In the genomic region with DNA sequence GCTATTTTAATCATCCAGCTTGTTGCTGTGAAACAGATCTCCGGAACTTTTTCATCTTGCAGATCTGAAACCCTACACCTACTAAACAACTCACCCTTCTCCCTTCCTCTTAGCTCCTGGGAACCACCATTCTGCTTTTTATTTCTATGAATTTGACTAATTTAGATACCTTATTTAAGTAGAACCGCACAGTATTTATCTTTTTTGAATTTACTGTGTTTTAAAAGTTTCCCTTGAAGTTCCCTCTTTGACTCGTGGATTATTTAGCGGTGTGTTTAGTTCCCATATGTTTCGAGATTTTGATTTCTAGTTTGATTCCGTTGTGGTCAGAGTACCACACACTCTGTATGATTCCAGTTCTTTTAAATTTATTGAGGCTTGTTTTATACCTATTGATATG, we compare ENCODE assay signal across 25 cellular contexts. TPM values are rescaled to one million over a fixed set of nuclear protein-coding genes. Genes with fewer than 3 reads are reported as not detected.
DNase-seq lines count a peak whose midpoint lies in the region; ATAC-seq, FAIRE-seq and TF ChIP-seq lines count a peak whose summit lies in the region.
"Had no signal": no experiment of that assay in that cellular context is flagged by ENCODE, and none has a peak within 500 bp of the region (broad histone marks: within the 10 kb centered on the region; RNA-seq: fewer than 3 reads in every experiment).

No MANE protein-coding gene starts in this region.

- ATAC-seq in activated CD4-positive, alpha-beta T cell treated with anti-CD3 and anti-CD28 coated beads for 36 hours: peak; percentile 79
- ATAC-seq in HepG2 (no peak), right lobe of liver (no peak), GM18505 (IDR thresholded peaks at IDR 0.05; ENCODE audit: unreplicated experiment) (no peak)

- TF ChIP-seq EP300 in HepG2 (IDR thresholded peaks at IDR 0.05; ENCODE audit: low read depth in 2 of 2, low read length in 2 of 2) (no peak), HepG2 (CRISPR knock-in tag; IDR thresholded peaks at IDR 0.05; ENCODE audit: borderline replicate concordance) (no peak)

- H3K4me1 Mint-ChIP-seq in activated CD4-positive, alpha-beta T cell treated with anti-CD3 and anti-CD28 coated beads for 36 hours: peaks cover 18% of the 10 kb centered on the region
- H3K4me1 Mint-ChIP-seq in activated T-helper 2 cell treated with anti-CD3 and anti-CD28 coated beads, Interferon-gamma antibody, Interleukin-2, Interleukin-4, amounts not matched to agents 10 μg/mL and 5 μg/mL and 100 μg/mL, durations not matched to agents 14 hours and 24 hours and 36 hours (ENCODE audit: low read depth): peaks cover 21% of the 10 kb centered on the region
- H3K4me1 Mint-ChIP-seq: B cell had no signal

- no peak for TF ChIP-seq RAD21 in HepG2 (CRISPR knock-in tag; IDR thresholded peaks at IDR 0.05)

- TF ChIP-seq CTCF in HepG2 (CRISPR knock-in tag; IDR thresholded peaks at IDR 0.05) (no peak), right lobe of liver (IDR thresholded peaks at IDR 0.05) (no peak), parathyroid adenoma (IDR thresholded peaks at IDR 0.05) (no peak), PC-9 (conservative IDR thresholded peaks at IDR 0.05) (no peak)

- CTCF ChIA-PET in activated CD4-positive, alpha-beta T cell treated with anti-CD3 and anti-CD28 coated beads for 36 hours (lab: Charles Lee): interaction anchor here (0.9 kb wide), 1 partner anchor 271 kb away, joined by 4 read pairs; no protein-coding TSS in a partner anchor
- CTCF ChIA-PET in HepG2 (lab: Yijun Ruan, JAX; ENCODE audit: low intra/inter-chr PET ratio, low total read pairs): no interaction called here
- CTCF ChIA-PET in PC-9 (lab: Charles Lee): no interaction called here

- H3K9ac ChIP-seq in HepG2 (ENCODE audit: insufficient read depth, low read depth, low read length) (no peak overlapping the region), parathyroid adenoma (no peak overlapping the region)

- H3K4me2 ChIP-seq in HepG2 (ENCODE audit: low read depth, low read length) (no peak overlapping the region), parathyroid adenoma (ENCODE audit: low read length) (peak overlapping the region; percentile 40), PC-9 (no peak overlapping the region)

- no peaks in the 10 kb centered on the region for H3K9me3 Mint-ChIP-seq in activated CD4-positive, alpha-beta T cell treated with anti-CD3 and anti-CD28 coated beads for 36 hours (ENCODE audit: low read depth)
- H3K9me3 Mint-ChIP-seq in activated T-helper 2 cell treated with anti-CD3 and anti-CD28 coated beads, Interferon-gamma antibody, Interleukin-2, Interleukin-4, amounts not matched to agents 10 μg/mL and 5 μg/mL and 100 μg/mL, durations not matched to agents 14 hours and 24 hours and 36 hours: no peaks in the 10 kb centered on the region

- no peak overlapping the region for H3K4me3 Mint-ChIP-seq in activated CD4-positive, alpha-beta T cell treated with anti-CD3 and anti-CD28 coated beads for 36 hours
- H3K4me3 Mint-ChIP-seq in activated T-helper 2 cell treated with anti-CD3 and anti-CD28 coated beads, Interferon-gamma antibody, Interleukin-2, Interleukin-4, amounts not matched to agents 10 μg/mL and 5 μg/mL and 100 μg/mL, durations not matched to agents 14 hours and 24 hours and 36 hours (ENCODE audit: low read depth): no peak overlapping the region
- H3K4me3 Mint-ChIP-seq: B cell had no signal

- H3K79me2 ChIP-seq in HepG2 (ENCODE audit: insufficient read depth, low read length) (no peaks in the 10 kb centered on the region), parathyroid adenoma (no peaks in the 10 kb centered on the region), PC-9 (ENCODE audit: low read depth) (no peaks in the 10 kb centered on the region)

- TF ChIP-seq POLR2A in HepG2 (IDR thresholded peaks at IDR 0.05; ENCODE audit: insufficient read depth in 1 of 2, low read depth in 2 of 2, low read length in 2 of 2) (no peak), right lobe of liver (IDR thresholded peaks at IDR 0.05) (no peak), GM18505 (IDR thresholded peaks at IDR 0.05; ENCODE audit: borderline replicate concordance, extremely low read depth, insufficient read depth, insufficient read length) (no peak)

- H4K20me1 ChIP-seq in HepG2 (ENCODE audit: insufficient read depth, low read length) (no peaks in the 10 kb centered on the region), PC-9 (ENCODE audit: insufficient read depth) (no peaks in the 10 kb centered on the region)

- no peaks in the 10 kb centered on the region for H3F3A ChIP-seq in PC-9 (ENCODE audit: insufficient read depth, low read depth)

- FAIRE-seq in HepG2 (lab: Jason Lieb, UNC): peak; percentile 12
- FAIRE-seq: H54 had no signal

- H2AFZ ChIP-seq in HepG2 (ENCODE audit: low read length) (no peak overlapping the region), parathyroid adenoma (peak overlapping the region; percentile 33), PC-9 (no peak overlapping the region)

- BruUV-seq in HepG2 (replicated peaks; lab: Mats Ljungman, UMichigan) (no TSS peak), PC-9 (replicated peaks; lab: Mats Ljungman, UMichigan) (no TSS peak)

- H3K36me3 ChIP-seq in HepG2 (replicated peaks in 1 of 2; ENCODE audit: control insufficient read depth in 1 of 2, insufficient read depth in 2 of 2, low read length in 2 of 2): no peaks in the 10 kb centered on the region
- H3K36me3 ChIP-seq in right lobe of liver: no peaks in the 10 kb centered on the region
- H3K36me3 ChIP-seq in parathyroid adenoma (ENCODE audit: control insufficient read depth, insufficient read depth, low read length): no peaks in the 10 kb centered on the region
- no peaks in the 10 kb centered on the region for H3K36me3 ChIP-seq in PC-9 (ENCODE audit: low read depth)
- H3K36me3 ChIP-seq: MG63 had no signal

- POLR2A ChIA-PET in activated CD4-positive, alpha-beta T cell treated with anti-CD3 and anti-CD28 coated beads for 36 hours (lab: Charles Lee): no interaction called here
- POLR2A ChIA-PET in HepG2 (lab: Yijun Ruan, JAX) (no interaction called here), PC-9 (lab: Charles Lee; ENCODE audit: unreplicated experiment) (no interaction called here)

- intact Hi-C loops in activated CD4-positive, alpha-beta T cell treated with anti-CD3 and anti-CD28 coated beads for 36 hours (cut with DNase I, micrococcal nuclease): no loop called here
- intact Hi-C loops in HepG2 (cut with micrococcal nuclease; ENCODE audit: unreplicated experiment) (no loop called here), right lobe of liver (cut with DNase I) (no loop called here), PC-9 (cut with micrococcal nuclease; ENCODE audit: unreplicated experiment) (no loop called here)
- intact Hi-C loops in activated T-helper 2 cell treated with anti-CD3 and anti-CD28 coated beads, Interferon-gamma antibody, Interleukin-2, Interleukin-4, amounts not matched to agents 10 μg/mL and 5 μg/mL and 100 μg/mL, durations not matched to agents 14 hours and 24 hours and 36 hours (cut with micrococcal nuclease): no loop called here

- H3K4me1 ChIP-seq in HepG2 (ENCODE audit: insufficient read depth, low read length): no peaks in the 10 kb centered on the region
- no peaks in the 10 kb centered on the region for H3K4me1 ChIP-seq in right lobe of liver
- no peaks in the 10 kb centered on the region for H3K4me1 ChIP-seq in parathyroid adenoma
- H3K4me1 ChIP-seq in PC-9 (replicated peaks; ENCODE audit: insufficient read depth): no peaks in the 10 kb centered on the region

- WGBS in HepG2 (ENCODE audit: low lambda C conversion rate): 92% methylated on average over 6 of the region's 6 CpGs
- WGBS in right lobe of liver (ENCODE audit: insufficient coverage, low coverage, low lambda C conversion rate, missing lambda C conversion rate): 81% methylated on average over 6 of the region's 6 CpGs

- no peaks in the 10 kb centered on the region for H3K27me3 Mint-ChIP-seq in activated CD4-positive, alpha-beta T cell treated with anti-CD3 and anti-CD28 coated beads for 36 hours
- H3K27me3 Mint-ChIP-seq in activated T-helper 2 cell treated with anti-CD3 and anti-CD28 coated beads, Interferon-gamma antibody, Interleukin-2, Interleukin-4, amounts not matched to agents 10 μg/mL and 5 μg/mL and 100 μg/mL, durations not matched to agents 14 hours and 24 hours and 36 hours (ENCODE audit: low read depth): no peaks in the 10 kb centered on the region
- H3K27me3 Mint-ChIP-seq: B cell had no signal

- H3K27me3 ChIP-seq in HepG2 (ENCODE audit: control insufficient read depth in 1 of 2, insufficient read depth in 2 of 2, low read length in 2 of 2): no peaks in the 10 kb centered on the region
- no peaks in the 10 kb centered on the region for H3K27me3 ChIP-seq in right lobe of liver
- H3K27me3 ChIP-seq in parathyroid adenoma (ENCODE audit: control insufficient read depth, insufficient read depth, low read length): no peaks in the 10 kb centered on the region
- no peaks in the 10 kb centered on the region for H3K27me3 ChIP-seq in PC-9 (ENCODE audit: insufficient read depth, low read depth)
- H3K27me3 ChIP-seq: MG63 had no signal

- DNase-seq in activated CD4-positive, alpha-beta T cell treated with anti-CD3 and anti-CD28 coated beads for 36 hours: no peak
- no peak for DNase-seq in activated CD4-positive, alpha-beta T cell treated with anti-CD3 and anti-CD28 coated beads for 1 hour
- DNase-seq in HepG2 (ENCODE audit: low spot score): no peak
- no peak for DNase-seq in right lobe of liver
- no peak for DNase-seq in activated T-helper 2 cell treated with anti-CD3 and anti-CD28 coated beads, Interferon-gamma antibody, Interleukin-2, Interleukin-4, amounts not matched to agents 10 μg/mL and 5 μg/mL and 100 μg/mL, durations not matched to agents 14 hours and 24 hours and 36 hours (ENCODE audit: low spot score)
- DNase-seq in PC-9: no peak
- DNase-seq: 8988T, DMS 273 treated with DMSO at 0.1 percent for 48 hours, DND-41, IMR-90, Kasumi-1, MG63, NCI-H1048, NCI-H1436, NCI-H2029, NCI-H510A, NCI-H748 treated with DMSO at 0.1 percent for 48 hours, OCI-M1, SIG-M5 had no signal

- H3K9me3 ChIP-seq in HepG2 (ENCODE audit: low read length) (no peaks in the 10 kb centered on the region), right lobe of liver (no peaks in the 10 kb centered on the region), parathyroid adenoma (ENCODE audit: control insufficient read depth, low read length) (no peaks in the 10 kb centered on the region), PC-9 (ENCODE audit: insufficient read depth, low read depth) (no peaks in the 10 kb centered on the region)
- H3K9me3 ChIP-seq: MG63 had no signal

- in situ Hi-C loops in HepG2 (cut with HindIII; ENCODE audit: extremely low pct_ligation_motif_present, low pct_unique_long_range_greater_than_20kb): no loop called here

- H3K4me3 ChIP-seq in HepG2 (replicated peaks in 1 of 3; ENCODE audit: insufficient read depth in 1 of 3, low read depth in 2 of 3, low read length in 3 of 3): no peak overlapping the region
- H3K4me3 ChIP-seq in right lobe of liver: no peak overlapping the region
- no peak overlapping the region for H3K4me3 ChIP-seq in parathyroid adenoma (ENCODE audit: low read depth, low read length)
- H3K4me3 ChIP-seq in PC-9: no peak overlapping the region
- H3K4me3 ChIP-seq: MG63 had no signal

- H3K27ac Mint-ChIP-seq in activated CD4-positive, alpha-beta T cell treated with anti-CD3 and anti-CD28 coated beads for 36 hours: no peak overlapping the region
- H3K27ac Mint-ChIP-seq in activated T-helper 2 cell treated with anti-CD3 and anti-CD28 coated beads, Interferon-gamma antibody, Interleukin-2, Interleukin-4, amounts not matched to agents 10 μg/mL and 5 μg/mL and 100 μg/mL, durations not matched to agents 14 hours and 24 hours and 36 hours: peak overlapping the region; percentile 51
- H3K27ac Mint-ChIP-seq: B cell had no signal

- H3K9me2 ChIP-seq in PC-9 (ENCODE audit: insufficient read depth): no peaks in the 10 kb centered on the region

- no peaks in the 10 kb centered on the region for H3K36me3 Mint-ChIP-seq in activated CD4-positive, alpha-beta T cell treated with anti-CD3 and anti-CD28 coated beads for 36 hours (ENCODE audit: low read depth)
- H3K36me3 Mint-ChIP-seq in activated T-helper 2 cell treated with anti-CD3 and anti-CD28 coated beads, Interferon-gamma antibody, Interleukin-2, Interleukin-4, amounts not matched to agents 10 μg/mL and 5 μg/mL and 100 μg/mL, durations not matched to agents 14 hours and 24 hours and 36 hours (ENCODE audit: low read depth): no peaks in the 10 kb centered on the region

- H3K27ac ChIP-seq in HepG2 (ENCODE audit: extremely low read length, insufficient read depth, low read length): no peak overlapping the region
- no peak overlapping the region for H3K27ac ChIP-seq in right lobe of liver
- H3K27ac ChIP-seq in parathyroid adenoma: no peak overlapping the region
- H3K27ac ChIP-seq in PC-9: no peak overlapping the region
- H3K27ac ChIP-seq: HL-60, RWPE1 had no signal

RNA-seq across cellular contexts. Expression of a gene that starts 44.6 kb away (rescaled TPM):
- 100 to 1,000 TPM; 316 to 336 TPM for total RNA-seq in activated CD4-positive, alpha-beta T cell treated with anti-CD3 and anti-CD28 coated beads for 36 hours
- total RNA-seq in HepG2 (2016; rRNA removed; fragmentation: Illumina TruSeq; extraction: Trizol) (183 and 238 TPM in 2 replicates), right lobe of liver (10 to 100 TPM; 55.1 to 81.1 (median 59.7) TPM), PC-9 (2021) (216 and 252 TPM in 2 replicates)
- 37.3 and 41.7 TPM in 2 replicates for total RNA-seq in HepG2 (2016; cell fraction: cytosol; rRNA removed; fragmentation: Illumina TruSeq; extraction: Trizol; ENCODE audit: low read depth)
- total RNA-seq in HepG2 (2016; cell fraction: insoluble cytoplasmic fraction; rRNA removed; fragmentation: Illumina TruSeq; extraction: Trizol): 180 and 236 TPM in 2 replicates
- total RNA-seq in HepG2 (2016; cell fraction: membrane; rRNA removed; fragmentation: Illumina TruSeq; extraction: Trizol): 150 and 183 TPM in 2 replicates
- 88.9 and 103 TPM in 2 replicates for total RNA-seq in HepG2 (2016; cell fraction: nucleus; rRNA removed; fragmentation: Illumina TruSeq; extraction: Trizol)
- 60.2 and 61.0 TPM in 2 replicates for polyA plus RNA-seq in HepG2 (2011; rRNA removed)
- polyA plus RNA-seq in HepG2 (2011; cell fraction: cytosol; rRNA removed): 51.3 and 69.8 TPM in 2 replicates
- 54.5 and 74.4 TPM in 2 replicates for polyA plus RNA-seq in HepG2 (2011; cell fraction: nucleus; rRNA removed)
- 96.5 and 126 TPM in 2 replicates for polyA plus RNA-seq in HepG2 (2012)
- 25.0 and 25.4 TPM in 2 replicates for polyA plus RNA-seq in HepG2 (2016; cell fraction: cytosol; fragmentation: Illumina TruSeq; extraction: Trizol; ENCODE audit: low read depth)
- polyA plus RNA-seq in HepG2 (2016; cell fraction: insoluble cytoplasmic fraction; fragmentation: Illumina TruSeq; extraction: Trizol; ENCODE audit: low read depth): 189 and 202 TPM in 2 replicates
- 88.6 and 105 TPM in 2 replicates for polyA plus RNA-seq in HepG2 (2016; cell fraction: membrane; fragmentation: Illumina TruSeq; extraction: Trizol; ENCODE audit: low read depth)
- 139 and 141 TPM in 2 replicates for polyA plus RNA-seq in HepG2 (2016; cell fraction: nucleus; fragmentation: Illumina TruSeq; extraction: Trizol; ENCODE audit: insufficient read depth, low read depth)
- polyA minus RNA-seq in HepG2 (2011; rRNA and poly(A)+ RNA removed; ENCODE audit: low replicate concordance): 107 and 391 TPM in 2 replicates
- 321 and 334 TPM in 2 replicates for polyA minus RNA-seq in HepG2 (2011; cell fraction: cytosol; rRNA and poly(A)+ RNA removed)
- polyA minus RNA-seq in HepG2 (2011; cell fraction: nucleus; rRNA and poly(A)+ RNA removed): 66.2 and 96.0 TPM in 2 replicates
- total RNA-seq in activated T-helper 2 cell treated with anti-CD3 and anti-CD28 coated beads, Interferon-gamma antibody, Interleukin-2, Interleukin-4, amounts not matched to agents 10 μg/mL and 5 μg/mL and 100 μg/mL, durations not matched to agents 14 hours and 24 hours and 36 hours: 188 and 189 TPM in 2 replicates

RNA-seq across cellular contexts. Expression of a gene that starts 50.1 kb away (rescaled TPM):
- 10 to 100 TPM; 34.0 to 37.9 TPM for total RNA-seq in activated CD4-positive, alpha-beta T cell treated with anti-CD3 and anti-CD28 coated beads for 36 hours
- total RNA-seq in HepG2 (2016; rRNA removed; fragmentation: Illumina TruSeq; extraction: Trizol) (37.3 and 66.3 TPM in 2 replicates), right lobe of liver (10 to 100 TPM; 16.4 to 31.7 (median 23.5) TPM), PC-9 (2021) (39.1 and 39.6 TPM in 2 replicates)
- total RNA-seq in HepG2 (2016; cell fraction: cytosol; rRNA removed; fragmentation: Illumina TruSeq; extraction: Trizol; ENCODE audit: low read depth): 17.0 and 20.4 TPM in 2 replicates
- 37.7 and 62.0 TPM in 2 replicates for total RNA-seq in HepG2 (2016; cell fraction: insoluble cytoplasmic fraction; rRNA removed; fragmentation: Illumina TruSeq; extraction: Trizol)
- total RNA-seq in HepG2 (2016; cell fraction: membrane; rRNA removed; fragmentation: Illumina TruSeq; extraction: Trizol): 18.7 and 22.7 TPM in 2 replicates
- 33.1 and 36.3 TPM in 2 replicates for total RNA-seq in HepG2 (2016; cell fraction: nucleus; rRNA removed; fragmentation: Illumina TruSeq; extraction: Trizol)
- 13.8 and 14.9 TPM in 2 replicates for polyA plus RNA-seq in HepG2 (2011; rRNA removed)
- 5.6 and 10.7 TPM in 2 replicates for polyA plus RNA-seq in HepG2 (2011; cell fraction: cytosol; rRNA removed)
- 12.3 and 17.6 TPM in 2 replicates for polyA plus RNA-seq in HepG2 (2011; cell fraction: nucleus; rRNA removed)
- polyA plus RNA-seq in HepG2 (2012): 15.4 and 18.0 TPM in 2 replicates
- 0.86 and 0.89 TPM in 2 replicates for polyA plus RNA-seq in HepG2 (2016; cell fraction: cytosol; fragmentation: Illumina TruSeq; extraction: Trizol; ENCODE audit: low read depth)
- 16.6 and 19.7 TPM in 2 replicates for polyA plus RNA-seq in HepG2 (2016; cell fraction: insoluble cytoplasmic fraction; fragmentation: Illumina TruSeq; extraction: Trizol; ENCODE audit: low read depth)
- 2.3 TPM in 2 replicates for polyA plus RNA-seq in HepG2 (2016; cell fraction: membrane; fragmentation: Illumina TruSeq; extraction: Trizol; ENCODE audit: low read depth)
- 33.0 and 36.3 TPM in 2 replicates for polyA plus RNA-seq in HepG2 (2016; cell fraction: nucleus; fragmentation: Illumina TruSeq; extraction: Trizol; ENCODE audit: insufficient read depth, low read depth)
- polyA minus RNA-seq in HepG2 (2011; rRNA and poly(A)+ RNA removed; ENCODE audit: low replicate concordance): 21.0 and 79.5 TPM in 2 replicates
- 26.8 and 40.5 TPM in 2 replicates for polyA minus RNA-seq in HepG2 (2011; cell fraction: cytosol; rRNA and poly(A)+ RNA removed)
- 57.7 and 69.4 TPM in 2 replicates for polyA minus RNA-seq in HepG2 (2011; cell fraction: nucleus; rRNA and poly(A)+ RNA removed)
- total RNA-seq in activated T-helper 2 cell treated with anti-CD3 and anti-CD28 coated beads, Interferon-gamma antibody, Interleukin-2, Interleukin-4, amounts not matched to agents 10 μg/mL and 5 μg/mL and 100 μg/mL, durations not matched to agents 14 hours and 24 hours and 36 hours: 34.1 and 37.0 TPM in 2 replicates
